Comparison of ENCODE assay signal across 34 cellular contexts in the genomic region with DNA sequence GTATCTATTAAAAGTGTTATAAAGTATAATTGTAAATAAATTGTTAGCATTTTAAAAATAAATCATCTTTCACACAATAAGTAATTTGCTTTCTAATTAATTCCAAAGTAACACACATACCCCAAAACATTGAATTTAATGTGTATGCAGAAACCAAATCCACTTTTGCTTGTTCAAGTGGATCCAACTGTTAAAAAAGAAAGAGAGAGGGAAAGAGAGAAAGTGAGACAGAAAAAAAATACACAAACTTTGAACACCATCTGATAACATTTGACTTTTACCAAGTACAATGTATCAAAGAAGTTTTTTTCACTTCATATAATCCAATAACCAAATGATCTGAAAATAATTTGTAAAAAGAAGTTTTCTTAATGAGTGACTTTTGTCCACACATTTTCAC.
"Had no signal": no experiment of that assay in that cellular context is flagged by ENCODE, and none has a peak within 500 bp of the region (broad histone marks: within the 10 kb centered on the region; RNA-seq: fewer than 3 reads in every experiment).

No MANE protein-coding gene starts in this region.

- H3K4me3 Mint-ChIP-seq: activated naive CD4-positive, alpha-beta T cell treated with anti-CD3 and anti-CD28 coated beads, Interleukin-2, amount 50 U/mL, for 24 hours; activated naive CD8-positive, alpha-beta T cell treated with anti-CD3 and anti-CD28 coated beads, Interleukin-2, amount 50 U/mL, for 24 hours; activated T-cell treated with anti-CD3 and anti-CD28 coated beads, Interleukin-2, amount 50 U/mL, for 24 hours; activated T-helper 17 cell treated with anti-CD3 and anti-CD28 coated beads, Interleukin-2, amount 50 U/mL, for 72 hours; endodermal cell; naive B cell; stimulated activated memory B cell treated with anti-CD40 and anti-IgM and Interleukin-4, amounts not matched to agents 10 μg/mL and 1 μg/mL and 100 μg/mL, for 72 hours; stimulated activated naive CD8-positive, alpha-beta T cell treated with anti-CD3 and anti-CD28 coated beads, Interleukin-15, amount 100 ng/mL, for 72 hours; T-helper 2 cell treated with Interferon-gamma antibody and Interleukin-4, amounts not matched to agents 5 μg/mL and 100 μg/mL, for 36 hours; type B pancreatic cell had no signal

- ATAC-seq: activated CD4-positive, CD25-positive, alpha-beta regulatory T cell treated with anti-CD3 and anti-CD28 coated beads, Interleukin-2, amount 50 U/mL, for 24 hours; activated naive CD8-positive, alpha-beta T cell treated with anti-CD3 and anti-CD28 coated beads, Interleukin-2, amount 50 U/mL, for 24 hours; activated T-helper 17 cell treated with anti-CD3 and anti-CD28 coated beads, Interleukin-2, amount 50 U/mL, for 72 hours; left lung; stimulated activated memory B cell treated with anti-CD40 and anti-IgM and Interleukin-4, amounts not matched to agents 10 μg/mL and 1 μg/mL and 100 μg/mL, for 72 hours; stimulated activated naive CD8-positive, alpha-beta T cell treated with anti-CD3 and anti-CD28 coated beads, Interleukin-15, amount 100 ng/mL, for 72 hours had no signal

- H3K9me3 Mint-ChIP-seq: activated naive CD4-positive, alpha-beta T cell treated with anti-CD3 and anti-CD28 coated beads, Interleukin-2, amount 50 U/mL, for 24 hours; activated naive CD8-positive, alpha-beta T cell treated with anti-CD3 and anti-CD28 coated beads, Interleukin-2, amount 50 U/mL, for 24 hours; activated T-cell treated with anti-CD3 and anti-CD28 coated beads, Interleukin-2, amount 50 U/mL, for 24 hours; activated T-helper 17 cell treated with anti-CD3 and anti-CD28 coated beads, Interleukin-2, amount 50 U/mL, for 72 hours; endodermal cell; naive B cell; stimulated activated memory B cell treated with anti-CD40 and anti-IgM and Interleukin-4, amounts not matched to agents 10 μg/mL and 1 μg/mL and 100 μg/mL, for 72 hours; stimulated activated naive CD8-positive, alpha-beta T cell treated with anti-CD3 and anti-CD28 coated beads, Interleukin-15, amount 100 ng/mL, for 72 hours; T-helper 2 cell treated with Interferon-gamma antibody and Interleukin-4, amounts not matched to agents 5 μg/mL and 100 μg/mL, for 36 hours; type B pancreatic cell had no signal

- H3K4me1 Mint-ChIP-seq: endodermal cell had no signal

- H3K4me1 ChIP-seq: left lung, uterus had no signal

- H3K27me3 ChIP-seq: esophagus muscularis mucosa, left lung, ovary, sigmoid colon, uterus had no signal

- H3K27ac Mint-ChIP-seq: activated naive CD4-positive, alpha-beta T cell treated with anti-CD3 and anti-CD28 coated beads, Interleukin-2, amount 50 U/mL, for 24 hours; activated naive CD8-positive, alpha-beta T cell treated with anti-CD3 and anti-CD28 coated beads, Interleukin-2, amount 50 U/mL, for 24 hours; activated T-helper 17 cell treated with anti-CD3 and anti-CD28 coated beads, Interleukin-2, amount 50 U/mL, for 72 hours; endodermal cell; progenitor cell of endocrine pancreas; stimulated activated memory B cell treated with anti-CD40 and anti-IgM and Interleukin-4, amounts not matched to agents 10 μg/mL and 1 μg/mL and 100 μg/mL, for 72 hours; stimulated activated naive CD8-positive, alpha-beta T cell treated with anti-CD3 and anti-CD28 coated beads, Interleukin-15, amount 100 ng/mL, for 72 hours; T-helper 2 cell treated with Interferon-gamma antibody and Interleukin-4, amounts not matched to agents 5 μg/mL and 100 μg/mL, for 36 hours; type B pancreatic cell had no signal

- H3K4me3 ChIP-seq: esophagus muscularis mucosa, left lung, ovary, sigmoid colon, uterus had no signal

- DNase-seq: activated CD4-positive, alpha-beta T cell treated with anti-CD3 and anti-CD28 coated beads for 48 hours; activated CD4-positive, alpha-beta T cell treated with anti-CD3 and anti-CD28 coated beads, Interleukin-2, amount 50 U/mL, for 48 hours; activated CD8-positive, alpha-beta memory T cell treated with anti-CD3 and anti-CD28 coated beads, Interleukin-2, amount 50 U/mL, for 4 hours; activated gamma-delta T cell treated with Interleukin-2 at 50 U/mL for 16 hours; activated naive CD8-positive, alpha-beta T cell treated with anti-CD3 and anti-CD28 coated beads, Interleukin-2, amount 50 U/mL, for 24 hours; activated T-cell treated with anti-CD3 and anti-CD28 coated beads, Interleukin-2, amount 50 U/mL, for 24 hours; amygdala; caudate nucleus; endodermal cell; foreskin melanocyte; glutamatergic neuron; hippocampal formation; kidney glomerular epithelial cell; left lung; naive B cell; ovary; sigmoid colon; small intestine; stimulated activated CD4-positive, alpha-beta T cell treated with anti-CD3 and anti-CD28 coated beads, Interleukin-1b, Interleukin-23, amount 100 ng/mL, for 48 hours; stimulated activated CD4-positive, alpha-beta T cell treated with anti-CD3 and anti-CD28 coated beads, Interleukin-4, amount 100 ng/mL, for 4 hours; stimulated activated CD8-positive, alpha-beta memory T cell treated with anti-CD3 and anti-CD28 coated beads, Interleukin-4, amount 100 ng/mL, for 48 hours; stimulated activated naive CD8-positive, alpha-beta T cell treated with anti-CD3 and anti-CD28 coated beads, Interleukin-15, amount 100 ng/mL, for 72 hours; substantia nigra; T-helper 1 cell; uterus had no signal

- H3K27me3 Mint-ChIP-seq: activated naive CD4-positive, alpha-beta T cell treated with anti-CD3 and anti-CD28 coated beads, Interleukin-2, amount 50 U/mL, for 24 hours; activated naive CD8-positive, alpha-beta T cell treated with anti-CD3 and anti-CD28 coated beads, Interleukin-2, amount 50 U/mL, for 24 hours; activated T-cell treated with anti-CD3 and anti-CD28 coated beads, Interleukin-2, amount 50 U/mL, for 24 hours; activated T-helper 17 cell treated with anti-CD3 and anti-CD28 coated beads, Interleukin-2, amount 50 U/mL, for 72 hours; naive B cell; progenitor cell of endocrine pancreas; stimulated activated memory B cell treated with anti-CD40 and anti-IgM and Interleukin-4, amounts not matched to agents 10 μg/mL and 1 μg/mL and 100 μg/mL, for 72 hours; stimulated activated naive CD8-positive, alpha-beta T cell treated with anti-CD3 and anti-CD28 coated beads, Interleukin-15, amount 100 ng/mL, for 72 hours; type B pancreatic cell had no signal

- H3K27ac ChIP-seq: esophagus muscularis mucosa, left lung, ovary, uterus, VCaP had no signal

- H3K36me3 ChIP-seq: ovary, sigmoid colon, uterus had no signal

- H3K9me3 ChIP-seq: esophagus muscularis mucosa, left lung, ovary, sigmoid colon, uterus had no signal
